In genomic region chr5:140568664-140569063, GRCh38 we compare ENCODE assay signal across 11 cellular contexts. TPM values are rescaled to one million over a fixed set of nuclear protein-coding genes. Genes with fewer than 3 reads are reported as not detected.
DNase-seq lines count a peak whose midpoint lies in the region; ATAC-seq and TF ChIP-seq lines count a peak whose summit lies in the region.
"Had no signal": no experiment of that assay in that cellular context is flagged by ENCODE, and none has a peak within 500 bp of the region (broad histone marks: within the 10 kb centered on the region; RNA-seq: fewer than 3 reads in every experiment).

No MANE protein-coding gene starts in this region.

- H3K4me1 ChIP-seq in adrenal gland (replicated peaks in 1 of 2) (peaks cover 8 to 52% of the 10 kb centered on the region in 2 donors), thyroid gland (peaks cover 17 to 31% of the 10 kb centered on the region in 2 donors)

- H3K9me3 Mint-ChIP-seq in activated naive CD4-positive, alpha-beta T cell treated with anti-CD3 and anti-CD28 coated beads, Interleukin-2, amount 10 ng/mL, durations not matched to agents 7 days and 5 days, result no peaks in the 10 kb centered on the region
- H3K9me3 Mint-ChIP-seq in naive B cell, result no peaks in the 10 kb centered on the region

- ATAC-seq in naive B cell (ENCODE audit: low read depth in 2 of 2) (no peak), HG03520 (IDR thresholded peaks at IDR 0.05; ENCODE audit: unreplicated experiment) (no peak), GM19463 (IDR thresholded peaks at IDR 0.05; ENCODE audit: unreplicated experiment) (no peak)

- no peak for TF ChIP-seq CTCF in adrenal gland (IDR thresholded peaks at IDR 0.05)
- no peak for TF ChIP-seq CTCF in thyroid gland (IDR thresholded peaks at IDR 0.05)

- H3K27ac ChIP-seq in adrenal gland (peak overlapping the region in 4 of 5 donors; percentile 24 to 64 (median 50)), thyroid gland (peak overlapping the region; percentile 15 to 77 (median 58))

- H3K4me3 ChIP-seq in adrenal gland (no peak overlapping the region), thyroid gland (replicated peaks in 1 of 3) (no peak overlapping the region)

- intact Hi-C loops in adrenal gland (cut with DNase I) (no loop called here), thyroid gland (cut with DNase I) (loop anchor here (5.0 kb wide), 1 partner anchor 166 kb away; the partner anchor contains the start of gene ANKHD1)

- WGBS in adrenal gland, 4 donors, result 93 to 100% (median 96%) methylated on average over 2 of the region's 2 CpGs
- 100% methylated on average over 2 of the region's 2 CpGs for WGBS in thyroid gland, 2 donors

- H3K4me1 Mint-ChIP-seq in activated naive CD4-positive, alpha-beta T cell treated with anti-CD3 and anti-CD28 coated beads, Interleukin-2, amount 10 ng/mL, durations not matched to agents 7 days and 5 days, result peaks cover 57% of the 10 kb centered on the region
- peaks cover 47 to 58% (median 57%) of the 10 kb centered on the region in 3 donors for H3K4me1 Mint-ChIP-seq in naive B cell

- H3K27me3 ChIP-seq in adrenal gland (no peaks in the 10 kb centered on the region), thyroid gland (no peaks in the 10 kb centered on the region)

- DNase-seq in activated naive CD4-positive, alpha-beta T cell treated with anti-CD3 and anti-CD28 coated beads, Interleukin-2, amount 10 ng/mL, durations not matched to agents 7 days and 5 days, result no peak
- no peak for DNase-seq in activated naive CD4-positive, alpha-beta T cell treated with Interleukin-2 at 50 U/mL for 16 hours
- peak in 2 of 7 donors; percentile 15 to 45 for DNase-seq in adrenal gland
- DNase-seq in naive B cell, result no peak
- no peak for DNase-seq in thyroid gland
- no peak for DNase-seq in T-helper 9 cell
- DNase-seq: activated CD4-positive, CD25-positive, alpha-beta regulatory T cell; mesendoderm; NCI-H1930 had no signal

- H3K27ac Mint-ChIP-seq in activated naive CD4-positive, alpha-beta T cell treated with anti-CD3 and anti-CD28 coated beads, Interleukin-2, amount 10 ng/mL, durations not matched to agents 7 days and 5 days, result peak overlapping the region; percentile 96
- peak overlapping the region; percentile 89 to 99 (median 96) for H3K27ac Mint-ChIP-seq in naive B cell

- TF ChIP-seq POLR2A in adrenal gland (IDR thresholded peaks at IDR 0.05) (no peak), thyroid gland (IDR thresholded peaks at IDR 0.05) (no peak)

- H3K36me3 ChIP-seq in adrenal gland (replicated peaks in 1 of 2), result peaks cover 0 to 28% of the 10 kb centered on the region in 2 donors
- H3K36me3 ChIP-seq in thyroid gland, result peaks cover 21 to 24% of the 10 kb centered on the region in 2 donors

- H3K4me3 Mint-ChIP-seq in activated naive CD4-positive, alpha-beta T cell treated with anti-CD3 and anti-CD28 coated beads, Interleukin-2, amount 10 ng/mL, durations not matched to agents 7 days and 5 days, result peak overlapping the region; percentile 60
- H3K4me3 Mint-ChIP-seq in naive B cell, result peak overlapping the region in 5 of 8 donors; percentile 38 to 81 (median 56)

- CTCF ChIA-PET in activated naive CD4-positive, alpha-beta T cell treated with anti-CD3 and anti-CD28 coated beads, Interleukin-2, amount 10 ng/mL, durations not matched to agents 7 days and 5 days (lab: Charles Lee), result interaction anchor here (1.3 to 1.9 kb wide), 2 partner anchors 22 to 64 kb away, joined by 4 to 5 read pairs; partner anchors contain the start of genes CD14 and EIF4EBP3

- no peaks in the 10 kb centered on the region for H3K9me3 ChIP-seq in adrenal gland (replicated peaks in 1 of 3)
- H3K9me3 ChIP-seq in thyroid gland, result no peaks in the 10 kb centered on the region

- H3K36me3 Mint-ChIP-seq in activated naive CD4-positive, alpha-beta T cell treated with anti-CD3 and anti-CD28 coated beads, Interleukin-2, amount 10 ng/mL, durations not matched to agents 7 days and 5 days, result peaks cover 34% of the 10 kb centered on the region
- H3K36me3 Mint-ChIP-seq in naive B cell, result peaks cover 5 to 19% of the 10 kb centered on the region in 2 donors

- H3K27me3 Mint-ChIP-seq in activated naive CD4-positive, alpha-beta T cell treated with anti-CD3 and anti-CD28 coated beads, Interleukin-2, amount 10 ng/mL, durations not matched to agents 7 days and 5 days, result no peaks in the 10 kb centered on the region
- no peaks in the 10 kb centered on the region for H3K27me3 Mint-ChIP-seq in naive B cell

RNA-seq across cellular contexts. Expression of gene SLC35A4, which starts 4.0 kb away (rescaled TPM):
- total RNA-seq in adrenal gland, result 100 to 1,000 TPM in 3 of 8 donors, 10 to 100 TPM in 5; 73.8 to 133 (median 90.2) TPM
- 100 to 1,000 TPM in 1 of 3 donors, 10 to 100 TPM in 2; 42.1 to 135 (median 45.0) TPM for polyA plus RNA-seq in adrenal gland
- polyA plus RNA-seq in naive B cell (ENCODE audit: low read depth in 6 of 6), result 100 to 1,000 TPM in 1 of 6 donors, 10 to 100 TPM in 5; 66.8 to 107 (median 74.6) TPM
- total RNA-seq in thyroid gland, result 100 to 1,000 TPM in 1 of 4 donors, 10 to 100 TPM in 3; 64.2 to 114 (median 74.0) TPM

RNA-seq across cellular contexts. Expression of gene APBB3, which starts 4.3 kb away (rescaled TPM):
- total RNA-seq in adrenal gland (10 to 100 TPM; 14.0 to 61.2 (median 36.1) TPM), thyroid gland (10 to 100 TPM; 20.2 to 33.5 (median 26.1) TPM)
- polyA plus RNA-seq in adrenal gland (100 to 1,000 TPM in 2 of 3 donors, 10 to 100 TPM in 1; 25.6 to 163 (median 142) TPM), naive B cell (ENCODE audit: low read depth in 6 of 6) (1 to 10 TPM in 5 of 6 donors, not detected in 1; 6.3 to 9.0 (median 7.9) TPM)

RNA-seq across cellular contexts. Expression of gene SRA1, which starts 11.4 kb away (rescaled TPM):
- total RNA-seq in adrenal gland (100 to 1,000 TPM in 1 of 8 donors, 10 to 100 TPM in 7; 31.3 to 156 (median 45.0) TPM), thyroid gland (10 to 100 TPM; 22.7 to 43.7 (median 35.7) TPM)
- polyA plus RNA-seq in adrenal gland (100 to 1,000 TPM in 2 of 3 donors, 10 to 100 TPM in 1; 96.3 to 115 (median 101) TPM), naive B cell (ENCODE audit: low read depth in 6 of 6) (10 to 100 TPM; 26.2 to 47.0 (median 31.7) TPM)

RNA-seq across cellular contexts. Expression of gene EIF4EBP3, which starts 21.2 kb away (rescaled TPM):
- total RNA-seq in adrenal gland, result 10 to 100 TPM in 7 of 8 donors, 1 to 10 TPM in 1; 7.3 to 80.5 (median 40.7) TPM
- 100 to 1,000 TPM in 2 of 3 donors, 1 to 10 TPM in 1; 7.9 to 158 (median 121) TPM for polyA plus RNA-seq in adrenal gland
- polyA plus RNA-seq in naive B cell (ENCODE audit: low read depth in 6 of 6), result 10 to 100 TPM; 44.5 to 90.3 (median 63.1) TPM
- total RNA-seq in thyroid gland, result 10 to 100 TPM in 3 of 4 donors, 1 to 10 TPM in 1; 9.1 to 18.9 (median 15.6) TPM
